33 cellular contexts compared by ENCODE assay signal in the genomic region with DNA sequence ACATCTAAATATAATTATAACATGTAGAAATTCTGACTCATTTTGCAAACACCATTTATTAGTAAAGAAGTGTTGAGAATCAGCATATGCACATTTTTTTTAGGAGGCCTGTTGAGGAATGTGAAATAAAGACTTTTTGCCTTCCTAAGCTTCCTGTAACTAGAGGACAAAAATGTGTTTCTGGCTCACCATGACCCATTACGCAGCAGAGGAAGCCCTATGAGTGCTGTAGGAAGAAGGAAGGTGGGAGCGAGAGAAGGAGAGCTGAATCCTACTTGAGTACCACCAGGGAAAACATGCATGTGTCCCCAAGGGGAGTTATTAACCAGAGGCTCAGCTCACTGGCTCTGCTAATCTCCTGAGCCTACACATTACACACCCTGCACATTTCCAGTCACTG.
DNase-seq lines count a peak whose midpoint lies in the region; ATAC-seq, FAIRE-seq and TF ChIP-seq lines count a peak whose summit lies in the region.
"Had no signal": no experiment of that assay in that cellular context is flagged by ENCODE, and none has a peak within 500 bp of the region (broad histone marks: within the 10 kb centered on the region; RNA-seq: fewer than 3 reads in every experiment).

No MANE protein-coding gene starts in this region.

- WGBS in A549 (ENCODE audit: missing lambda C conversion rate) = 97% methylated on average over 2 of the region's 2 CpGs
- WGBS in IMR-90 (ENCODE audit: extremely low coverage in 2 of 2, insufficient read length in 1 of 2), 2 experiments = no CpG with 5 or more reads among the region's 2 CpGs

- no peak for TF ChIP-seq EP300 in A549 (IDR thresholded peaks at IDR 0.05)

- POLR2A ChIA-PET in A549 (lab: Yijun Ruan, JAX) = no interaction called here
- POLR2A ChIA-PET in IMR-90 (lab: Charles Lee; ENCODE audit: unreplicated experiment) = no interaction called here

- H4K20me1 ChIP-seq in IMR-90 (ENCODE audit: insufficient read depth, low read length) = no peaks in the 10 kb centered on the region

- CTCF ChIA-PET in A549 (lab: Yijun Ruan, JAX) = interaction anchor here (1.0 to 6.3 kb wide), 7 partner anchors 8 to 543 kb away, joined by 3 to 53 read pairs (median 3); no protein-coding TSS in a partner anchor
- CTCF ChIA-PET in IMR-90 (lab: Yijun Ruan, JAX) = interaction anchor here (0.7 to 2.8 kb wide), 3 partner anchors 8 to 543 kb away, joined by 3 to 10 read pairs (median 3); no protein-coding TSS in a partner anchor

- no peak overlapping the region for H3K9ac ChIP-seq in IMR-90 (ENCODE audit: low read depth, low read length)
- H3K9ac ChIP-seq in iPS-20b (ENCODE audit: low read depth, low read length) = no peak overlapping the region
- H3K9ac ChIP-seq: KMS-11 had no signal

- no peaks in the 10 kb centered on the region for H3K27me3 ChIP-seq in IMR-90 (ENCODE audit: control insufficient read depth, insufficient read depth, low read length)
- H3K27me3 ChIP-seq in iPS-20b (ENCODE audit: insufficient read depth, low read length) = no peaks in the 10 kb centered on the region
- H3K27me3 ChIP-seq: gastroesophageal sphincter, upper lobe of right lung had no signal

- H3K56ac ChIP-seq in IMR-90 (ENCODE audit: extremely low read depth, insufficient read depth, low read length) = no peak overlapping the region

- TF ChIP-seq RAD21 in A549 (conservative IDR thresholded peaks at IDR 0.05 in 1 of 2, IDR thresholded peaks at IDR 0.05 in 1 of 2) (no peak), IMR-90 (IDR thresholded peaks at IDR 0.05; ENCODE audit: low read length) (no peak)

- H3K36me3 Mint-ChIP-seq in osteocyte (ENCODE audit: unreplicated experiment) = no peaks in the 10 kb centered on the region
- H3K36me3 Mint-ChIP-seq in T-helper 2 cell treated with Interferon-gamma antibody and Interleukin-4, amounts not matched to agents 5 μg/mL and 100 μg/mL, for 36 hours (ENCODE audit: low read depth) = no peaks in the 10 kb centered on the region
- H3K36me3 Mint-ChIP-seq: brain; memory B cell; stimulated activated effector memory CD8-positive, alpha-beta T cell treated with anti-CD3 and anti-CD28 coated beads, Interleukin-12 subunit alpha, Interleukin-12 subunit beta, amount 100 ng/mL, for 72 hours had no signal

- ATAC-seq in A549 (no peak), IMR-90 (ENCODE audit: low read depth) (no peak), left lobe of liver (no peak)
- ATAC-seq: activated CD4-positive, CD25-positive, alpha-beta regulatory T cell treated with anti-CD3 and anti-CD28 coated beads, Interleukin-2, amount 50 U/mL, for 24 hours; gastroesophageal sphincter; left cardiac atrium; SK-N-SH treated with all-trans-retinoic acid at 6 μM for 48 hours; stimulated activated effector memory CD8-positive, alpha-beta T cell treated with anti-CD3 and anti-CD28 coated beads, Interleukin-12 subunit alpha, Interleukin-12 subunit beta, amount 100 ng/mL, for 72 hours; T-helper 17 cell; upper lobe of right lung had no signal

- peak overlapping the region; percentile 91 for H3K27ac Mint-ChIP-seq in osteocyte (ENCODE audit: unreplicated experiment)
- H3K27ac Mint-ChIP-seq in T-helper 2 cell treated with Interferon-gamma antibody and Interleukin-4, amounts not matched to agents 5 μg/mL and 100 μg/mL, for 36 hours = no peak overlapping the region
- H3K27ac Mint-ChIP-seq: CD4-positive, alpha-beta T cell; memory B cell; stimulated activated effector memory CD8-positive, alpha-beta T cell treated with anti-CD3 and anti-CD28 coated beads, Interleukin-12 subunit alpha, Interleukin-12 subunit beta, amount 100 ng/mL, for 72 hours; T-helper 17 cell had no signal

- H3K4me1 ChIP-seq in A549 (peaks cover 44% of the 10 kb centered on the region), IMR-90 (ENCODE audit: control insufficient read depth, insufficient read depth, low read length) (peaks cover 12% of the 10 kb centered on the region), iPS-20b (ENCODE audit: insufficient read depth, low read length) (no peaks in the 10 kb centered on the region; the same call in 1 of the 2 replicates)

- peak overlapping the region; percentile 29 to 57; a peak in 2 of 4 replicates for H4K8ac ChIP-seq in IMR-90 (ENCODE audit: low read depth in 2 of 2, low read length in 2 of 2)

- H3K9me3 ChIP-seq in A549 (no peaks in the 10 kb centered on the region), IMR-90 (ENCODE audit: control insufficient read depth, insufficient read depth, low read length) (no peaks in the 10 kb centered on the region), iPS-20b (ENCODE audit: insufficient read depth, low read depth, low read length) (no peaks in the 10 kb centered on the region)
- H3K9me3 ChIP-seq: adrenal gland, gastroesophageal sphincter, upper lobe of right lung had no signal

- TF ChIP-seq POLR2A in A549 (IDR thresholded peaks at IDR 0.05; ENCODE audit: low read length) (no peak), IMR-90 (IDR thresholded peaks at IDR 0.05; ENCODE audit: low read depth, low read length) (no peak)

- intact Hi-C loops in IMR-90 (cut with micrococcal nuclease) = no loop called here

- H3K79me1 ChIP-seq in IMR-90 (ENCODE audit: low read depth in 1 of 2, low read length in 2 of 2) = no peaks in the 10 kb centered on the region

- peak overlapping the region; percentile 30 to 85 for H3K27ac ChIP-seq in A549
- H3K27ac ChIP-seq in IMR-90 (ENCODE audit: insufficient read depth, low read length) = no peak overlapping the region
- H3K27ac ChIP-seq in iPS-20b (ENCODE audit: low read length) = peak overlapping the region; percentile 23
- H3K27ac ChIP-seq: adrenal gland, gastroesophageal sphincter, HL-60, KMS-11, PC-9, upper lobe of right lung had no signal

- H3K9me3 Mint-ChIP-seq in osteocyte (ENCODE audit: unreplicated experiment) = no peaks in the 10 kb centered on the region
- H3K9me3 Mint-ChIP-seq in T-helper 2 cell treated with Interferon-gamma antibody and Interleukin-4, amounts not matched to agents 5 μg/mL and 100 μg/mL, for 36 hours = no peaks in the 10 kb centered on the region
- H3K9me3 Mint-ChIP-seq: brain; CD4-positive, alpha-beta T cell had no signal

- H2AK5ac ChIP-seq in IMR-90 (ENCODE audit: low read depth, low read length) = peak overlapping the region; percentile 59

- peak overlapping the region; percentile 93 for H4K5ac ChIP-seq in IMR-90 (ENCODE audit: low read depth, low read length)

- peak overlapping the region; percentile 83 for H2BK20ac ChIP-seq in IMR-90 (ENCODE audit: low read depth, low read length)

- H2AK9ac ChIP-seq in IMR-90 (replicated peaks; ENCODE audit: low read depth, low read length, poor library complexity) = no peak overlapping the region

- peak overlapping the region; percentile 51 for H3K18ac ChIP-seq in IMR-90 (ENCODE audit: low read depth, low read length)

- peak overlapping the region; percentile 78 for H2BK120ac ChIP-seq in IMR-90 (ENCODE audit: low read depth, low read length)

- no peak for FAIRE-seq in A549 (lab: Jason Lieb, UNC)
- FAIRE-seq: A204.1, GM18507 had no signal

- H3K36me3 ChIP-seq in IMR-90 (ENCODE audit: control insufficient read depth, insufficient read depth, low read length) (no peaks in the 10 kb centered on the region), iPS-20b (ENCODE audit: insufficient read depth, low read depth, low read length) (no peaks in the 10 kb centered on the region)
- H3K36me3 ChIP-seq: adrenal gland, gastroesophageal sphincter, upper lobe of right lung had no signal

- no peak overlapping the region for H3K23ac ChIP-seq in IMR-90 (ENCODE audit: low read depth, low read length)

- BruUV-seq in IMR-90 (replicated peaks; lab: Mats Ljungman, UMichigan) = no TSS peak

- peak overlapping the region; percentile 61 for H3K14ac ChIP-seq in IMR-90 (replicated peaks; ENCODE audit: low read depth, low read length)

- H4K91ac ChIP-seq in IMR-90 (ENCODE audit: insufficient read depth, low read depth, low read length) = peak overlapping the region; percentile 50; the same call in 1 of the 2 replicates

- no peak for TF ChIP-seq CTCF in A549 (IDR thresholded peaks at IDR 0.05)
- TF ChIP-seq CTCF in IMR-90 (conservative IDR thresholded peaks at IDR 0.05; ENCODE audit: low read depth, low read length) = no peak
- no peak for TF ChIP-seq CTCF in osteocyte (IDR thresholded peaks at IDR 0.05)

- H3K4me3 ChIP-seq in A549 = no peak overlapping the region
- H3K4me3 ChIP-seq in IMR-90 (ENCODE audit: insufficient read depth, low read depth, low read length) = no peak overlapping the region
- H3K4me3 ChIP-seq in iPS-20b (ENCODE audit: low read length) = no peak overlapping the region
- H3K4me3 ChIP-seq: adrenal gland, gastroesophageal sphincter, PC-9, upper lobe of right lung had no signal

- H3K4me2 ChIP-seq in A549 (no peak overlapping the region), IMR-90 (ENCODE audit: low read depth, low read length) (no peak overlapping the region)
- H3K4me2 ChIP-seq: KMS-11, PC-9 had no signal

- peaks cover 72% of the 10 kb centered on the region for H3K4me1 Mint-ChIP-seq in osteocyte (ENCODE audit: unreplicated experiment)
- H3K4me1 Mint-ChIP-seq in T-helper 2 cell treated with Interferon-gamma antibody and Interleukin-4, amounts not matched to agents 5 μg/mL and 100 μg/mL, for 36 hours (ENCODE audit: low read depth) = no peaks in the 10 kb centered on the region
- H3K4me1 Mint-ChIP-seq: memory B cell; stimulated activated effector memory CD8-positive, alpha-beta T cell treated with anti-CD3 and anti-CD28 coated beads, Interleukin-12 subunit alpha, Interleukin-12 subunit beta, amount 100 ng/mL, for 72 hours; T-helper 17 cell had no signal

- peak overlapping the region; percentile 91; the same call in 2 of the 3 replicates for H2BK15ac ChIP-seq in IMR-90 (ENCODE audit: low read depth, low read length)

- H3K4ac ChIP-seq in IMR-90 (ENCODE audit: low read depth, low read length) = peak overlapping the region; percentile 71

- no peak overlapping the region for H2BK5ac ChIP-seq in IMR-90 (ENCODE audit: low read depth, low read length, poor library complexity, severe bottlenecking)

- no peak overlapping the region for H3K4me3 Mint-ChIP-seq in osteocyte (ENCODE audit: unreplicated experiment)
- H3K4me3 Mint-ChIP-seq in T-helper 2 cell treated with Interferon-gamma antibody and Interleukin-4, amounts not matched to agents 5 μg/mL and 100 μg/mL, for 36 hours = no peak overlapping the region
- H3K4me3 Mint-ChIP-seq: CD4-positive, alpha-beta T cell; memory B cell; stimulated activated effector memory CD8-positive, alpha-beta T cell treated with anti-CD3 and anti-CD28 coated beads, Interleukin-12 subunit alpha, Interleukin-12 subunit beta, amount 100 ng/mL, for 72 hours; T-helper 17 cell had no signal

- H3K27me3 Mint-ChIP-seq in osteocyte (ENCODE audit: unreplicated experiment) = no peaks in the 10 kb centered on the region
- H3K27me3 Mint-ChIP-seq in T-helper 2 cell treated with Interferon-gamma antibody and Interleukin-4, amounts not matched to agents 5 μg/mL and 100 μg/mL, for 36 hours (ENCODE audit: low read depth) = no peaks in the 10 kb centered on the region
- H3K27me3 Mint-ChIP-seq: CD4-positive, alpha-beta T cell; memory B cell had no signal

- dilution Hi-C loops in IMR-90 (cut with HindIII; ENCODE audit: low sequenced_read_pairs, unreplicated experiment) = no loop called here

- H2AFZ ChIP-seq in IMR-90 (replicated peaks; ENCODE audit: low read length, poor library complexity) = peak overlapping the region; percentile 5
- H2AFZ ChIP-seq: PC-9 had no signal

- no peak for DNase-seq in A549 (ENCODE audit: low read depth in 1 of 2, low spot score in 1 of 2)
- no peak for DNase-seq in IMR-90
- no peak for DNase-seq in osteocyte (ENCODE audit: extremely low spot score, unreplicated experiment)
- DNase-seq in left lobe of liver (ENCODE audit: low spot score) = no peak
- DNase-seq in activated CD8-positive, alpha-beta memory T cell treated with anti-CD3 and anti-CD28 coated beads for 24 hours = no peak
- DNase-seq in T-helper 2 cell treated with Interferon-gamma antibody and Interleukin-4, amounts not matched to agents 5 μg/mL and 100 μg/mL, for 36 hours (ENCODE audit: low spot score) = no peak
- no peak for DNase-seq in ACHN
- DNase-seq: activated CD4-positive, alpha-beta T cell treated with anti-CD3 and anti-CD28 coated beads, Interleukin-2, amount 50 U/mL, for 48 hours; activated CD8-positive, alpha-beta memory T cell treated with anti-CD3 and anti-CD28 coated beads, Interleukin-2, amount 50 U/mL, for 4 hours; activated naive CD4-positive, alpha-beta T cell treated with Interleukin-2 at 50 U/mL for 16 hours; adrenal gland; CD4-positive, alpha-beta T cell; cerebellar nuclear complex; hippocampal formation; left cardiac atrium; MM.1S; NCI-H2029 treated with DMSO at 0.1 percent for 48 hours; NCI-H2227 treated with DMSO at 0.1 percent for 48 hours; NCI-H526; PC-9; T-helper 17 cell; upper lobe of right lung had no signal

- peaks cover 11% of the 10 kb centered on the region for H3K9me1 ChIP-seq in IMR-90 (ENCODE audit: insufficient read depth, low read length)

- in situ Hi-C loops in IMR-90 (cut with MboI; ENCODE audit: low sequenced_read_pairs) = no loop called here
- in situ Hi-C loops in ACHN (cut with HindIII; ENCODE audit: low pct_ligation_motif_present, low pct_unique_long_range_greater_than_20kb, low sequenced_read_pairs) = no loop called here
